ENCODE assay signal across 15 cellular contexts in the genomic region with DNA sequence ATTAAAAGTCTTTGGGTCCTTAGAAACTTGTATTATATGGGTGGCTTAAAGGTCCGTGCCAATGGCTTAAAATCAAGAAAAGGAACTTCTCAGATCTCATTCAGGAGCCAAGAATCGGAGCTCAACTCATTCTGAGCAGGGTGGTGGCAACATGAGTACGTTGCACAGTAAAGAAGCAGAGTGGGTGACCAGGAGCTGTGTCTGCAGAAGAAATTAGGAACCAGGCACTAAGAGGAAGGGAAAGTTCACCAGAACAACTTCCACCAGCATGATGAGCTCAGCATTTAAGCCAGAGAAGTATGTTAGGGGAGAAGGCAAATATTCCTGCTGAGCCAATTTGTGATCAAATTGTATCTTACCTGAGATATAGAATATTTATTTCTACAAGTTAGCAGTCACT.
DNase-seq lines count a peak whose midpoint lies in the region; ATAC-seq, FAIRE-seq and TF ChIP-seq lines count a peak whose summit lies in the region.
"Had no signal": no experiment of that assay in that cellular context is flagged by ENCODE, and none has a peak within 500 bp of the region (broad histone marks: within the 10 kb centered on the region; RNA-seq: fewer than 3 reads in every experiment).

No MANE protein-coding gene starts in this region.

- H3K27ac ChIP-seq in H1 (ENCODE audit: low read depth, low read length) (no peak overlapping the region), GM23248 (no peak overlapping the region)

- H3K9me2 ChIP-seq in GM23248 (ENCODE audit: insufficient read depth), result no peaks in the 10 kb centered on the region

- H2BK120ac ChIP-seq in H1 (replicated peaks; ENCODE audit: low read depth, low read length), result no peak overlapping the region

- WGBS in H1 (ENCODE audit: extremely low coverage in 1 of 2, insufficient coverage in 1 of 2, insufficient read length in 1 of 2, insufficient replicate concordance in 2 of 2, low coverage in 1 of 2, low lambda C conversion rate in 2 of 2, missing lambda C conversion rate in 1 of 2), 2 experiments, result 67% methylated on average over 3 of the region's 3 CpGs; no CpG with 5 or more reads in 1 of the 2 experiments
- WGBS in GM23248 (ENCODE audit: low coverage in 1 of 2, low lambda C conversion rate in 2 of 2, missing lambda C conversion rate in 2 of 2), 2 experiments, result 69 to 71% methylated on average over 3 of the region's 3 CpGs

- H4K91ac ChIP-seq in H1 (replicated peaks; ENCODE audit: insufficient read length, low read length), result no peak overlapping the region

- 0 out of 2 replicates have a peak overlapping the region, but pooled peaks have one; percentile 72 for H2BK15ac ChIP-seq in H1 (ENCODE audit: low read length)

- H3K4me2 ChIP-seq in H1 (ENCODE audit: insufficient read depth in 1 of 2, low read depth in 2 of 2, low read length in 2 of 2) (no peak overlapping the region), GM23248 (ENCODE audit: unreplicated experiment) (no peak overlapping the region)

- TF ChIP-seq POLR2A in H1 (IDR thresholded peaks at IDR 0.05; ENCODE audit: control extremely low read depth in 1 of 2, low read depth in 2 of 2, low read length in 2 of 2), result no peak
- no peak for TF ChIP-seq POLR2A in GM18505 (IDR thresholded peaks at IDR 0.05; ENCODE audit: borderline replicate concordance, extremely low read depth, insufficient read depth, insufficient read length)
- no peak for TF ChIP-seq POLR2A in GM12891 (IDR thresholded peaks at IDR 0.05; ENCODE audit: low read depth, low read length)

- intact Hi-C loops in mucosa of descending colon (cut with DNase I, micrococcal nuclease), result no loop called here

- ATAC-seq in mucosa of descending colon, result peak; percentile 25
- no peak for ATAC-seq in GM18505 (IDR thresholded peaks at IDR 0.05; ENCODE audit: unreplicated experiment)
- ATAC-seq: activated T-cell treated with anti-CD3 and anti-CD28 coated beads, Interleukin-2, amount 50 U/mL, for 72 hours had no signal

- no peak for TF ChIP-seq EP300 in H1 (IDR thresholded peaks at IDR 0.05; ENCODE audit: borderline replicate concordance in 1 of 2, low read depth in 2 of 2, low read length in 2 of 2)

- H4K20me1 ChIP-seq in H1 (replicated peaks in 1 of 2; ENCODE audit: control insufficient read depth in 1 of 2, insufficient read depth in 2 of 2, low read length in 2 of 2) (no peaks in the 10 kb centered on the region), GM23248 (ENCODE audit: insufficient read depth) (no peaks in the 10 kb centered on the region)

- H3K27me3 ChIP-seq in H1 (replicated peaks in 1 of 4; ENCODE audit: control insufficient read depth in 3 of 4, extremely low read depth in 1 of 4, insufficient read depth in 3 of 4, low read length in 3 of 4) (no peaks in the 10 kb centered on the region), GM23248 (replicated peaks; ENCODE audit: insufficient read depth) (no peaks in the 10 kb centered on the region)

- H2BK5ac ChIP-seq in H1 (ENCODE audit: low read depth, low read length), result no peak overlapping the region

- no peak overlapping the region for H2BK20ac ChIP-seq in H1 (ENCODE audit: low read length)

- no peak overlapping the region for H3K14ac ChIP-seq in H1 (ENCODE audit: insufficient read length)

- H3K9me3 ChIP-seq in H1 (ENCODE audit: insufficient read depth in 2 of 2, low read depth in 1 of 2, low read length in 1 of 2) (no peaks in the 10 kb centered on the region), mucosa of descending colon (no peaks in the 10 kb centered on the region), GM23248 (ENCODE audit: low read depth) (no peaks in the 10 kb centered on the region)

- H4K8ac ChIP-seq in H1 (ENCODE audit: extremely low read depth, insufficient read depth, low read length), result no peak overlapping the region

- no peaks in the 10 kb centered on the region for H3F3A ChIP-seq in GM23248 (ENCODE audit: insufficient read depth)

- POLR2A ChIA-PET in H1 (lab: Charles Lee; ENCODE audit: partially characterized antibody) (no interaction called here), HEK293T (lab: Yijun Ruan, JAX) (no interaction called here)

- H4K5ac ChIP-seq in H1 (ENCODE audit: insufficient read length, low read depth, low read length), result no peak overlapping the region

- H3K79me2 ChIP-seq in H1 (ENCODE audit: control insufficient read depth in 1 of 2, insufficient read depth in 2 of 2, low read length in 2 of 2) (no peaks in the 10 kb centered on the region), GM23248 (ENCODE audit: insufficient read depth) (no peaks in the 10 kb centered on the region)

- H2AK5ac ChIP-seq in H1 (ENCODE audit: low read depth, low read length), result no peak overlapping the region

- FAIRE-seq in H1 (lab: Jason Lieb, UNC) (no peak), GM12891 (lab: Jason Lieb, UNC) (no peak)

- no peak for TF ChIP-seq RAD21 in H1 (IDR thresholded peaks at IDR 0.05 in 1 of 2, conservative IDR thresholded peaks at IDR 0.05 in 1 of 2; ENCODE audit: low read depth in 2 of 2, low read length in 2 of 2)

- H3K9ac ChIP-seq in H1 (replicated peaks in 1 of 4; ENCODE audit: extremely low read depth in 1 of 4, low read depth in 3 of 4, low read length in 3 of 4) (no peak overlapping the region), GM23248 (no peak overlapping the region)

- CTCF ChIA-PET in H1 (lab: Charles Lee; ENCODE audit: partially characterized antibody), result no interaction called here
- CTCF ChIA-PET in HEK293T (lab: Yijun Ruan, JAX), result no interaction called here

- no peaks in the 10 kb centered on the region for H3K23me2 ChIP-seq in H1 (ENCODE audit: low read depth, low read length)

- H3K4me1 ChIP-seq in H1 (replicated peaks in 1 of 4; ENCODE audit: control insufficient read depth in 3 of 4, insufficient read depth in 4 of 4, low read length in 3 of 4), result no peaks in the 10 kb centered on the region
- H3K4me1 ChIP-seq in mucosa of descending colon (ENCODE audit: low read depth), result no peaks in the 10 kb centered on the region
- H3K4me1 ChIP-seq in GM23248 (ENCODE audit: insufficient read depth), result no peaks in the 10 kb centered on the region

- no peak overlapping the region for H2BK12ac ChIP-seq in H1 (ENCODE audit: low read depth, low read length)

- H3K36me3 ChIP-seq in H1 (ENCODE audit: control insufficient read depth in 2 of 4, insufficient read depth in 4 of 4, low read length in 3 of 4) (no peaks in the 10 kb centered on the region), mucosa of descending colon (ENCODE audit: low read depth) (no peaks in the 10 kb centered on the region), GM23248 (ENCODE audit: low read depth) (no peaks in the 10 kb centered on the region)

- H2AFZ ChIP-seq in H1 (ENCODE audit: low read length) (no peak overlapping the region), GM23248 (no peak overlapping the region)

- TF ChIP-seq CTCF in H1 (IDR thresholded peaks at IDR 0.05; ENCODE audit: control extremely low read depth in 1 of 3, insufficient read depth in 1 of 3, low read depth in 1 of 3, low read length in 3 of 3), result no peak
- no peak for TF ChIP-seq CTCF in mucosa of descending colon (IDR thresholded peaks at IDR 0.05)

- H3K4me3 ChIP-seq in H1 (ENCODE audit: extremely low read depth in 1 of 4, insufficient read depth in 2 of 4, low read depth in 3 of 4, low read length in 4 of 4) (no peak overlapping the region), mucosa of descending colon (no peak overlapping the region), GM23248 (no peak overlapping the region)

- H3K79me1 ChIP-seq in H1 (ENCODE audit: low read depth, low read length), result no peaks in the 10 kb centered on the region

- no peak overlapping the region for H3K56ac ChIP-seq in H1 (replicated peaks; ENCODE audit: insufficient read length, low read depth, low read length)

- no peak overlapping the region for H3K18ac ChIP-seq in H1 (ENCODE audit: extremely low read depth, low read length)

- H3K23ac ChIP-seq in H1 (ENCODE audit: insufficient read length), result no peak overlapping the region

- in situ Hi-C loops in GM23248 (cut with MboI), result no loop called here

- DNase-seq in CD1c-positive myeloid dendritic cell (ENCODE audit: extremely low spot score), result peak; percentile 87
- DNase-seq in NOMO-1 treated with DMSO at 0.1 percent for 48 hours (lab: John Stamatoyannopoulos, UW; ENCODE audit: unreplicated experiment), result peak; percentile 84
- no peak for DNase-seq in H1 (ENCODE audit: low read depth in 1 of 2, low spot score in 2 of 2)
- no peak for DNase-seq in mucosa of descending colon
- no peak for DNase-seq in GM23248
- DNase-seq in HEK293T (ENCODE audit: extremely low spot score), result no peak
- DNase-seq in GM12891 (ENCODE audit: insufficient read length, low spot score), result no peak
- DNase-seq: activated B cell treated with CpG ODN at 0.5 μM for 24 hours; activated CD8-positive, alpha-beta memory T cell treated with anti-CD3 and anti-CD28 coated beads for 24 hours; activated T-cell treated with anti-CD3 and anti-CD28 coated beads, Interleukin-2, amount 50 U/mL, for 72 hours; CD4-positive, alpha-beta memory T cell; kidney glomerular epithelial cell; NCI-H2081; NCI-H446 had no signal

- H3K4ac ChIP-seq in H1 (replicated peaks; ENCODE audit: insufficient read length, low read depth, low read length), result no peak overlapping the region

TF ChIP-seq in H1, 55 proteins besides CTCF, POLR2A, EP300 and RAD21:
- TF ChIP-seq RBBP5 (IDR thresholded peaks at IDR 0.05; ENCODE audit: borderline replicate concordance, low read depth, low read length), result no peak
- no peak for TF ChIP-seq CHD2 (IDR thresholded peaks at IDR 0.05; ENCODE audit: low read length)
- no peak for TF ChIP-seq MAFK (IDR thresholded peaks at IDR 0.05; ENCODE audit: low read depth, low read length)
- TF ChIP-seq YY1 (IDR thresholded peaks at IDR 0.05; ENCODE audit: low read depth, low read length), result no peak
- no peak for TF ChIP-seq KDM5A (IDR thresholded peaks at IDR 0.05; ENCODE audit: low read length)
- TF ChIP-seq KDM1A (IDR thresholded peaks at IDR 0.05; ENCODE audit: borderline replicate concordance, low read length), result no peak
TF ChIP-seq in H1: peak in this region for 0.

TF ChIP-seq in GM12891, 5 proteins besides CTCF, POLR2A, EP300 and RAD21:
- TF ChIP-seq SPI1 (IDR thresholded peaks at IDR 0.05; ENCODE audit: low read depth, low read length), result no peak
- TF ChIP-seq TAF1 (IDR thresholded peaks at IDR 0.05; ENCODE audit: low read depth, low read length), result no peak
- no peak for TF ChIP-seq PAX5 (IDR thresholded peaks at IDR 0.05; ENCODE audit: insufficient read depth, low read length, severe bottlenecking)
- TF ChIP-seq POLR2AphosphoS5 (IDR thresholded peaks at IDR 0.05; ENCODE audit: low read depth, low read length), result no peak
- TF ChIP-seq POU2F2 (IDR thresholded peaks at IDR 0.05; ENCODE audit: low read depth, low read length), result no peak

Comparison
In these comparisons a context has a peak if more than half of its experiments do, and no peak if none do; other contexts are left out.
1. DNase-seq: peak in CD1c-positive myeloid dendritic cell (single experiment) and NOMO-1 treated with DMSO at 0.1 percent for 48 hours (single experiment); none in H1 (0 of 2), mucosa of descending colon (0 of 3), GM23248 (single experiment), HEK293T (single experiment) and GM12891 (single experiment).